In genomic region chr2:7930800-7931635, GRCh38 we compare ENCODE assay signal across 13 cellular contexts.
DNase-seq lines count a peak whose midpoint lies in the region; ATAC-seq, FAIRE-seq and TF ChIP-seq lines count a peak whose summit lies in the region.
"Had no signal": no experiment of that assay in that cellular context is flagged by ENCODE, and none has a peak within 500 bp of the region (broad histone marks: within the 10 kb centered on the region; RNA-seq: fewer than 3 reads in every experiment).

No MANE protein-coding gene starts in this region.

- no peaks in the 10 kb centered on the region for H3K36me3 ChIP-seq in hepatocyte (replicated peaks; ENCODE audit: insufficient read depth, low read depth)
- H3K36me3 ChIP-seq: ascending aorta had no signal

- no peaks in the 10 kb centered on the region for H3K4me1 ChIP-seq in hepatocyte (ENCODE audit: insufficient read depth)
- H3K4me1 ChIP-seq: ascending aorta, testis had no signal

- H3K79me2 ChIP-seq in hepatocyte: no peaks in the 10 kb centered on the region

- H3K9me3 ChIP-seq in hepatocyte (ENCODE audit: low read depth): no peaks in the 10 kb centered on the region
- H3K9me3 ChIP-seq: ascending aorta, testis had no signal

- no peak for TF ChIP-seq CTCF in hepatocyte (IDR thresholded peaks at IDR 0.05; ENCODE audit: poor library complexity)

- no peaks in the 10 kb centered on the region for H4K20me1 ChIP-seq in hepatocyte (ENCODE audit: insufficient read depth, poor library complexity, severe bottlenecking)

- no peak overlapping the region for H3K4me2 ChIP-seq in hepatocyte

- peaks cover 27 to 40% of the 10 kb centered on the region in 2 donors for H3K36me3 Mint-ChIP-seq in activated T-cell treated with anti-CD3 and anti-CD28 coated beads, Interleukin-2, amount 50 U/mL, for 72 hours (ENCODE audit: insufficient read depth in 2 of 2)

- DNase-seq in DMS 273 (lab: John Stamatoyannopoulos, UW; ENCODE audit: unreplicated experiment) (peak; percentile 78), GM04503 (ENCODE audit: low read depth) (peak; percentile 5), hepatocyte (ENCODE audit: low spot score) (peak; percentile 13), GM19239 (ENCODE audit: insufficient read length, low spot score) (no peak)
- DNase-seq in activated T-cell treated with anti-CD3 and anti-CD28 coated beads, Interleukin-2, amount 50 U/mL, for 72 hours: peak; percentile 44 to 46
- DNase-seq in effector CD4-positive, alpha-beta T cell: no peak
- DNase-seq: COR-L47, islet precursor cell, KG1, testis had no signal

- no peak overlapping the region for H3K4me3 ChIP-seq in hepatocyte
- H3K4me3 ChIP-seq: ascending aorta, testis had no signal

- H3K9me2 ChIP-seq in hepatocyte (replicated peaks; ENCODE audit: insufficient read depth): no peaks in the 10 kb centered on the region

- no peak overlapping the region for H3K27ac ChIP-seq in hepatocyte
- H3K27ac ChIP-seq: ascending aorta, testis had no signal

- 82% methylated on average over 13 of the region's 13 CpGs for WGBS in hepatocyte (ENCODE audit: low lambda C conversion rate, missing lambda C conversion rate)

- H3K4me1 Mint-ChIP-seq in activated T-cell treated with anti-CD3 and anti-CD28 coated beads, Interleukin-2, amount 50 U/mL, for 72 hours (ENCODE audit: low read depth): peaks cover 53% of the 10 kb centered on the region

- H2AFZ ChIP-seq in hepatocyte: no peak overlapping the region

- H3K27me3 Mint-ChIP-seq in activated T-cell treated with anti-CD3 and anti-CD28 coated beads, Interleukin-2, amount 50 U/mL, for 72 hours (ENCODE audit: low read depth): no peaks in the 10 kb centered on the region

- peak; percentile 82 to 87 for ATAC-seq in activated T-cell treated with anti-CD3 and anti-CD28 coated beads, Interleukin-2, amount 50 U/mL, for 72 hours (replicated peaks in 1 of 2)
- ATAC-seq in GM21423 (IDR thresholded peaks at IDR 0.05; ENCODE audit: unreplicated experiment): no peak

- FAIRE-seq in GM19239 (lab: Jason Lieb, UNC): no peak
- FAIRE-seq: frontal cortex had no signal

- H3K4me3 Mint-ChIP-seq in activated T-cell treated with anti-CD3 and anti-CD28 coated beads, Interleukin-2, amount 50 U/mL, for 72 hours: peak overlapping the region; percentile 38 to 64

- peak overlapping the region; percentile 92 for H3K27ac Mint-ChIP-seq in activated T-cell treated with anti-CD3 and anti-CD28 coated beads, Interleukin-2, amount 50 U/mL, for 72 hours

- H3K27me3 ChIP-seq in hepatocyte: no peaks in the 10 kb centered on the region
- H3K27me3 ChIP-seq: ascending aorta, testis had no signal

- peaks cover 16 to 20% of the 10 kb centered on the region in 2 donors for H3K9me3 Mint-ChIP-seq in activated T-cell treated with anti-CD3 and anti-CD28 coated beads, Interleukin-2, amount 50 U/mL, for 72 hours

Comparison
In these comparisons a context has a peak if more than half of its experiments do, and no peak if none do; other contexts are left out.
1. DNase-seq: peak in DMS 273 (single experiment), GM04503 (single experiment), activated T-cell treated with anti-CD3 and anti-CD28 coated beads, Interleukin-2, amount 50 U/mL, for 72 hours (2 of 2) and hepatocyte (single experiment); none in effector CD4-positive, alpha-beta T cell (single experiment) and GM19239 (single experiment).